In genomic region chr4:53197760-53198150, GRCh38 we compare ENCODE assay signal across 19 cellular contexts.
"Had no signal": no experiment of that assay in that cellular context is flagged by ENCODE, and none has a peak within 500 bp of the region (broad histone marks: within the 10 kb centered on the region; RNA-seq: fewer than 3 reads in every experiment).

No MANE protein-coding gene starts in this region.

- H3K9me3 ChIP-seq: ascending aorta, breast epithelium, esophagus squamous epithelium, left lung, tibial artery had no signal

- H3K4me3 ChIP-seq: ascending aorta, breast epithelium, esophagus squamous epithelium, left lung, tibial artery had no signal

- H3K4me1 ChIP-seq: ascending aorta, breast epithelium, esophagus squamous epithelium, tibial artery had no signal

- H3K27me3 ChIP-seq: ascending aorta, breast epithelium, esophagus squamous epithelium, left lung, tibial artery had no signal

- H3K36me3 ChIP-seq: ascending aorta, breast epithelium, esophagus squamous epithelium, left lung, tibial artery had no signal

- ATAC-seq: activated CD8-positive, alpha-beta T cell treated with anti-CD3 and anti-CD28 coated beads for 36 hours; T-cell had no signal

- H3K4me3 Mint-ChIP-seq: activated B cell treated with CpG ODN at 0.5 μM for 24 hours; activated CD8-positive, alpha-beta T cell treated with anti-CD3 and anti-CD28 coated beads for 36 hours; activated naive CD4-positive, alpha-beta T cell treated with anti-CD3 and anti-CD28 coated beads for 36 hours; neural crest cell; T-cell had no signal

- H3K27ac Mint-ChIP-seq: activated B cell treated with CpG ODN at 0.5 μM for 24 hours; activated CD8-positive, alpha-beta T cell treated with anti-CD3 and anti-CD28 coated beads for 36 hours; activated naive CD4-positive, alpha-beta T cell treated with anti-CD3 and anti-CD28 coated beads for 36 hours; activated T-helper 2 cell treated with anti-CD3 and anti-CD28 coated beads, Interferon-gamma antibody, Interleukin-2, Interleukin-4, amounts not matched to agents 10 μg/mL and 5 μg/mL and 100 μg/mL, durations not matched to agents 14 hours and 24 hours and 36 hours; progenitor cell of endocrine pancreas; T-cell had no signal

- H3K27me3 Mint-ChIP-seq: activated B cell treated with CpG ODN at 0.5 μM for 24 hours; activated CD8-positive, alpha-beta T cell treated with anti-CD3 and anti-CD28 coated beads for 36 hours; progenitor cell of endocrine pancreas; T-cell had no signal

- H3K36me3 Mint-ChIP-seq: T-cell had no signal

- H3K4me1 Mint-ChIP-seq: activated B cell treated with CpG ODN at 0.5 μM for 24 hours, T-cell had no signal

- H3K9me3 Mint-ChIP-seq: activated B cell treated with CpG ODN at 0.5 μM for 24 hours; activated CD8-positive, alpha-beta T cell treated with anti-CD3 and anti-CD28 coated beads for 36 hours; activated naive CD4-positive, alpha-beta T cell treated with anti-CD3 and anti-CD28 coated beads for 36 hours; activated T-helper 2 cell treated with anti-CD3 and anti-CD28 coated beads, Interferon-gamma antibody, Interleukin-2, Interleukin-4, amounts not matched to agents 10 μg/mL and 5 μg/mL and 100 μg/mL, durations not matched to agents 14 hours and 24 hours and 36 hours; neural crest cell; T-cell had no signal

- DNase-seq: activated B cell treated with CpG ODN at 0.5 μM for 24 hours; activated CD4-positive, alpha-beta T cell treated with anti-CD3 and anti-CD28 coated beads for 48 hours; activated CD8-positive, alpha-beta T cell treated with anti-CD3 and anti-CD28 coated beads for 36 hours; activated naive CD4-positive, alpha-beta T cell treated with anti-CD3 and anti-CD28 coated beads for 36 hours; activated T-cell treated with anti-CD3 and anti-CD28 coated beads, Interleukin-2, amount 50 U/mL, for 1 hour; effector memory CD4-positive, alpha-beta T cell; esophagus squamous epithelium; glutamatergic neuron; left lung; stimulated activated CD4-positive, alpha-beta T cell treated with anti-CD3 and anti-CD28 coated beads, Interleukin-12 subunit alpha, Interleukin-12 subunit beta, amount 100 ng/mL, for 4 hours; stimulated activated CD4-positive, alpha-beta T cell treated with anti-CD3 and anti-CD28 coated beads, Interleukin-1b, Interleukin-23, amount 100 ng/mL, for 48 hours; stimulated activated naive CD4-positive, alpha-beta T cell treated with Interleukin-2 at 50 U/mL for 16 hours; tibial artery had no signal

- H3K27ac ChIP-seq: ascending aorta, breast epithelium, esophagus squamous epithelium, left lung, tibial artery had no signal
